ENCODE assay signal across 8 cellular contexts in genomic region chr19:5891938-5892771, GRCh38. TPM values are rescaled to one million over a fixed set of nuclear protein-coding genes. Genes with fewer than 3 reads are reported as not detected.
DNase-seq lines count a peak whose midpoint lies in the region; ATAC-seq and TF ChIP-seq lines count a peak whose summit lies in the region.
"Had no signal": no experiment of that assay in that cellular context is flagged by ENCODE, and none has a peak within 500 bp of the region (broad histone marks: within the 10 kb centered on the region; RNA-seq: fewer than 3 reads in every experiment).

No MANE protein-coding gene starts in this region.

- H3K27ac ChIP-seq in body of pancreas (no peak overlapping the region), left lung (no peak overlapping the region), aorta (ENCODE audit: low read depth in 1 of 2, low read length in 2 of 2) (no peak overlapping the region)

- WGBS in body of pancreas, 2 donors = 0 to 7% methylated on average over 1 to 48 of the region's 48 CpGs
- 6 to 7% methylated on average over 48 of the region's 48 CpGs for WGBS in aorta, 2 donors

- TF ChIP-seq CTCF in GM10266 (IDR thresholded peaks at IDR 0.05; ENCODE audit: control insufficient read depth, insufficient read depth, low read depth, missing control alignments) = peak; percentile 64
- TF ChIP-seq CTCF in LNCAP (IDR thresholded peaks at IDR 0.05) = peak; percentile 61
- TF ChIP-seq CTCF in body of pancreas (IDR thresholded peaks at IDR 0.05) = peak; percentile 47 to 74 (median 62)
- peak; percentile 64 to 66 for TF ChIP-seq CTCF in left lung (IDR thresholded peaks at IDR 0.05)

- no peaks in the 10 kb centered on the region for H3K27me3 ChIP-seq in body of pancreas
- peaks cover 0 to 48% of the 10 kb centered on the region in 2 donors for H3K27me3 ChIP-seq in left lung
- no peaks in the 10 kb centered on the region for H3K27me3 ChIP-seq in aorta (ENCODE audit: control insufficient read depth in 1 of 2, insufficient read depth in 2 of 2, low read length in 1 of 2)

- intact Hi-C loops in body of pancreas (cut with DNase I) = loop anchor here (5.0 kb wide), 1 partner anchor 85 kb away; the partner anchor contains the start of gene NRTN
- intact Hi-C loops in left lung (cut with DNase I) = loop anchor here in 1 of 2 donors (5.0 kb wide), 1 partner anchor 85 kb away; the partner anchor contains the start of gene NRTN
- intact Hi-C loops in aorta (cut with DNase I) = loop anchor here in 1 of 2 donors (10.0 kb wide), 1 partner anchor 87 kb away; the partner anchor contains the start of gene NRTN

- peaks cover 4% of the 10 kb centered on the region for H3K4me1 ChIP-seq in body of pancreas
- H3K4me1 ChIP-seq in left lung = peaks cover 0 to 5% of the 10 kb centered on the region in 2 donors
- H3K4me1 ChIP-seq in aorta (ENCODE audit: control insufficient read depth in 1 of 2, insufficient read depth in 2 of 2, low read length in 2 of 2) = no peaks in the 10 kb centered on the region

- TF ChIP-seq POLR2A in body of pancreas (IDR thresholded peaks at IDR 0.05) = peak in 1 of 3 donors; percentile 20

- H3K4me3 ChIP-seq in body of pancreas (no peak overlapping the region), left lung (no peak overlapping the region), aorta (ENCODE audit: low read length in 2 of 2) (no peak overlapping the region)

- H3K36me3 ChIP-seq in body of pancreas (replicated peaks in 1 of 2; ENCODE audit: insufficient read depth in 1 of 2, low read depth in 2 of 2) = peaks cover 5 to 7% of the 10 kb centered on the region in 2 donors
- peaks cover 0 to 32% of the 10 kb centered on the region in 2 donors for H3K36me3 ChIP-seq in left lung
- H3K36me3 ChIP-seq in aorta (ENCODE audit: control insufficient read depth in 1 of 2, insufficient read depth in 2 of 2, low read length in 1 of 2) = peaks cover 0 to 2% of the 10 kb centered on the region in 2 donors

- H3K9me3 ChIP-seq in body of pancreas = no peaks in the 10 kb centered on the region
- no peaks in the 10 kb centered on the region for H3K9me3 ChIP-seq in left lung
- H3K9me3 ChIP-seq in aorta (ENCODE audit: control insufficient read depth, low read length) = no peaks in the 10 kb centered on the region

- DNase-seq in GM10266 (ENCODE audit: extremely low spot score) (peak; percentile 63), body of pancreas (peak; percentile 45 to 62 (median 50)), left lung (peak in 1 of 2 donors; percentile 80), aorta (no peak)

- peak; percentile 67 for ATAC-seq in body of pancreas
- ATAC-seq in left lung = peak; percentile 86
- ATAC-seq in aorta (ENCODE audit: low FRiP score) = peak; percentile 51
- ATAC-seq in HG03342 (IDR thresholded peaks at IDR 0.05; ENCODE audit: unreplicated experiment) = no peak
- ATAC-seq in GM21528 (IDR thresholded peaks at IDR 0.05; ENCODE audit: low FRiP score, unreplicated experiment) = no peak

RNA-seq across cellular contexts. Expression of gene NDUFA11, which starts 11.4 kb away (rescaled TPM):
- total RNA-seq in body of pancreas (10 to 100 TPM; 31.6 to 79.1 TPM), left lung (100 to 1,000 TPM; 163 to 190 TPM), aorta (100 to 1,000 TPM; 138 to 151 TPM)
- polyA plus RNA-seq in aorta = 100 to 1,000 TPM; 326 to 405 TPM

RNA-seq across cellular contexts. Expression of gene VMAC, which starts 12.5 kb away (rescaled TPM):
- 10 to 100 TPM; 12.5 to 15.3 TPM for total RNA-seq in body of pancreas
- 1 to 10 TPM; 5.0 to 6.6 TPM for total RNA-seq in left lung
- total RNA-seq in aorta = 1 to 10 TPM; 3.9 to 9.2 TPM
- polyA plus RNA-seq in aorta = 1 to 10 TPM; 1.9 to 6.9 TPM

RNA-seq across cellular contexts. Expression of gene FUT5, which starts 21.8 kb away (rescaled TPM):
- total RNA-seq in body of pancreas (not detected), left lung (not detected), aorta (not detected)
- polyA plus RNA-seq in aorta = not detected
- total RNA-seq: renal cortical epithelial cell had no signal

RNA-seq across cellular contexts. Expression of gene CAPS, which starts 21.9 kb away (rescaled TPM):
- total RNA-seq in body of pancreas = 10 to 100 TPM; 18.7 to 38.6 TPM
- total RNA-seq in left lung = 10 to 100 TPM in 1 of 2 donors, 1 to 10 TPM in 1; 8.8 to 40.9 TPM
- 10 to 100 TPM in 1 of 2 donors, 1 to 10 TPM in 1; 9.4 to 14.0 TPM for total RNA-seq in aorta
- 10 to 100 TPM in 1 of 2 donors, 1 to 10 TPM in 1; 9.3 to 70.9 TPM for polyA plus RNA-seq in aorta

RNA-seq across cellular contexts. Expression of gene FUT3, which starts 40.9 kb away (rescaled TPM):
- total RNA-seq in body of pancreas (1 to 10 TPM; 5.7 to 9.2 TPM), left lung (10 to 100 TPM; 25.2 to 31.4 TPM), aorta (not detected)
- 1 to 10 TPM in 1 of 2 donors, under 1 TPM in 1; 0.38 to 3.3 TPM for polyA plus RNA-seq in aorta

Comparison
In these comparisons a context has a peak if more than half of its experiments do, and no peak if none do; other contexts are left out.
1. DNase-seq: peak in GM10266 (single experiment) and body of pancreas (4 of 4); none in aorta (0 of 2).
2. ATAC-seq: peak in body of pancreas (single experiment), left lung (single experiment) and aorta (single experiment); none in HG03342 (single experiment) and GM21528 (single experiment).
3. Peak in every context shown above with its lines, with median percentiles within 50 percentile points of each other: CTCF ChIP-seq.